In the genomic region with DNA sequence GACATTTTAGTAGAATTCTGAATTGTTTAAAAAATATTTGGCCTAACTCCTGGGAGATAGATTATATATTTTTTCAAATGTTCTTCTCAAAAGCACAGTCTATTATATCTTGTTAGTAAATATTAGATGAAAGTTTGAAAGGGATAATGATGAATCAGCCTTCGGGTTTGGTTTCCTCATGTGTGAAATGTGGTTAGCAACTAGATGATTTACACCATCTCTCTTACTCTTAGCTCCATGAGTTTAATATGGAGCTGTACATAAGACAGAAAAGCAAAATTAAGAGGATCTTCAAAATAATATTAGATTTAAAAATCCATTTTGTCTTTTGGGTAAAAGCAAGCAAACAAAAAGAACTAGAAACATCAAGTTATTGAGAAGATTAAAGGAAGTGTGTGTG, we compare ENCODE assay signal across 23 cellular contexts.
"Had no signal": no experiment of that assay in that cellular context is flagged by ENCODE, and none has a peak within 500 bp of the region (broad histone marks: within the 10 kb centered on the region; RNA-seq: fewer than 3 reads in every experiment).

No MANE protein-coding gene starts in this region.

- H3K4me3 ChIP-seq: MG63, PC-9, Peyer's patch, SJCRH30 had no signal

- DNase-seq: KBM-7; MG63; NCI-H1092 treated with DMSO at 0.1 percent for 48 hours; NCI-H146; NCI-H1694 treated with DMSO at 0.1 percent for 48 hours; NCI-H1930; NCI-H2081 treated with DMSO at 0.1 percent for 48 hours; NCI-H2171; NCI-H226; NCI-H446; NCI-H510A; NCI-H524 treated with DMSO at 0.1 percent for 48 hours; NCI-H69; NCI-H774; NK-92 treated with Interleukin-12 subunit alpha and Interleukin-12 subunit beta, amount 100 ng/mL, for 24 hours; OCI-M1; PC-9; Peyer's patch; SHP77 treated with DMSO at 0.1 percent for 48 hours; SJCRH30; T-helper 1 cell had no signal

- H3K4me1 ChIP-seq: Peyer's patch, SJCRH30 had no signal

- H3K9me3 ChIP-seq: MG63, Peyer's patch, SJCRH30 had no signal

- H3K36me3 ChIP-seq: MG63, Peyer's patch, SJCRH30 had no signal

- H3K27me3 ChIP-seq: MG63, Peyer's patch, SJCRH30 had no signal

- H3K27ac ChIP-seq: PC-9, Peyer's patch, SJCRH30 had no signal

- ATAC-seq: Right ventricle myocardium inferior, SK-N-SH treated with all-trans-retinoic acid at 6 μM for 48 hours had no signal
